ENCODE assay signal across 19 cellular contexts in the genomic region with DNA sequence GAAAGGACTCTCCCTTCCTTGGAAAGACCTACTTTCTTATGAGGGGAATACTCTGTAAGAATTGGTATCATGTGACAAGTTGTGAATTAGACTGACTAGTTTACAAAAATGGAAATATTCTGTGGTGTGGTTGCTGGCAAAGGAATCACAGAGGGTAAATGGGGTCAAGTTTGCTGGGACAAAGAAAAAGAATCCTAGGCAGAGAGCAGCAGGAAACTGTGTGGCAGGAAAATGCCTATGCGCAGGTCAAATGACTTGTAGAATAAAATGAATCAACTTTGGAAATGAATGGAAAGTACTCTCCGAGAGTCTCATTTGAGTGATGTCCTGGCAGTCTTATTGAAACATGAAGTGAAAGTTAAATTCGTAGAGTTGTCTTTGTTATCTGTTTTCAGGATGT.
"Had no signal": no experiment of that assay in that cellular context is flagged by ENCODE, and none has a peak within 500 bp of the region (broad histone marks: within the 10 kb centered on the region; RNA-seq: fewer than 3 reads in every experiment).

No MANE protein-coding gene starts in this region.

- H3K4me1 ChIP-seq: psoas muscle, uterus had no signal

- H3K4me3 Mint-ChIP-seq: activated CD4-positive, alpha-beta memory T cell treated with anti-CD3 and anti-CD28 coated beads, Interleukin-2, amount 10 ng/mL, durations not matched to agents 7 days and 5 days; activated CD4-positive, alpha-beta T cell treated with anti-CD3 and anti-CD28 coated beads for 36 hours; activated naive CD8-positive, alpha-beta T cell treated with anti-CD3 and anti-CD28 coated beads, Interleukin-2, amount 10 ng/mL, durations not matched to agents 7 days and 5 days; activated T-cell treated with anti-CD3 and anti-CD28 coated beads, Interleukin-2, amount 50 U/mL, for 72 hours; memory B cell; natural killer cell treated with Interleukin-12 subunit alpha and Interleukin-12 subunit beta and Interleukin-15 and Interleukin-18, amount 100 ng/mL, for 72 hours; stimulated activated naive CD8-positive, alpha-beta T cell treated with anti-CD3 and anti-CD28 coated beads, Interleukin-15, Interleukin-2, amounts not matched to agents 100 ng/mL and 50 ng/mL, for 24 hours had no signal

- H3K27ac Mint-ChIP-seq: activated CD4-positive, alpha-beta memory T cell treated with anti-CD3 and anti-CD28 coated beads, Interleukin-2, amount 10 ng/mL, durations not matched to agents 7 days and 5 days; activated CD4-positive, alpha-beta T cell treated with anti-CD3 and anti-CD28 coated beads for 36 hours; activated naive CD8-positive, alpha-beta T cell treated with anti-CD3 and anti-CD28 coated beads, Interleukin-2, amount 10 ng/mL, durations not matched to agents 7 days and 5 days; activated T-cell treated with anti-CD3 and anti-CD28 coated beads, Interleukin-2, amount 50 U/mL, for 72 hours; memory B cell; natural killer cell treated with Interleukin-12 subunit alpha and Interleukin-12 subunit beta and Interleukin-15 and Interleukin-18, amount 100 ng/mL, for 72 hours; stimulated activated naive CD8-positive, alpha-beta T cell treated with anti-CD3 and anti-CD28 coated beads, Interleukin-15, Interleukin-2, amounts not matched to agents 100 ng/mL and 50 ng/mL, for 24 hours had no signal

- H3K36me3 Mint-ChIP-seq: activated naive CD8-positive, alpha-beta T cell treated with anti-CD3 and anti-CD28 coated beads, Interleukin-2, amount 10 ng/mL, durations not matched to agents 7 days and 5 days; memory B cell; natural killer cell treated with Interleukin-12 subunit alpha and Interleukin-12 subunit beta and Interleukin-15 and Interleukin-18, amount 100 ng/mL, for 72 hours had no signal

- DNase-seq: activated CD4-positive, alpha-beta memory T cell treated with anti-CD3 and anti-CD28 coated beads, Interleukin-2, amount 10 ng/mL, durations not matched to agents 7 days and 5 days; activated CD4-positive, alpha-beta T cell treated with anti-CD3 and anti-CD28 coated beads for 36 hours; activated CD8-positive, alpha-beta memory T cell treated with anti-CD3 and anti-CD28 coated beads, Interleukin-2, amount 50 U/mL, for 4 hours; activated naive CD8-positive, alpha-beta T cell treated with anti-CD3 and anti-CD28 coated beads, Interleukin-2, amount 10 ng/mL, durations not matched to agents 7 days and 5 days; activated T-cell treated with anti-CD3 and anti-CD28 coated beads, Interleukin-2, amount 50 U/mL, for 72 hours; anterior cingulate cortex; caudate nucleus; cortex of kidney; effector memory CD4-positive, alpha-beta T cell; hippocampal formation; psoas muscle; stimulated activated CD4-positive, alpha-beta T cell treated with anti-CD3 and anti-CD28 coated beads, Interleukin-4, amount 100 ng/mL, for 1 hour; stimulated activated CD8-positive, alpha-beta memory T cell treated with anti-CD3 and anti-CD28 coated beads, Interleukin-4, amount 100 ng/mL, for 48 hours; T1000; uterus had no signal

- H3K4me1 Mint-ChIP-seq: activated CD4-positive, alpha-beta memory T cell treated with anti-CD3 and anti-CD28 coated beads, Interleukin-2, amount 10 ng/mL, durations not matched to agents 7 days and 5 days; activated CD4-positive, alpha-beta T cell treated with anti-CD3 and anti-CD28 coated beads for 36 hours; activated naive CD8-positive, alpha-beta T cell treated with anti-CD3 and anti-CD28 coated beads, Interleukin-2, amount 10 ng/mL, durations not matched to agents 7 days and 5 days; memory B cell had no signal

- H3K9me3 Mint-ChIP-seq: activated CD4-positive, alpha-beta memory T cell treated with anti-CD3 and anti-CD28 coated beads, Interleukin-2, amount 10 ng/mL, durations not matched to agents 7 days and 5 days; activated naive CD8-positive, alpha-beta T cell treated with anti-CD3 and anti-CD28 coated beads, Interleukin-2, amount 10 ng/mL, durations not matched to agents 7 days and 5 days; activated T-cell treated with anti-CD3 and anti-CD28 coated beads, Interleukin-2, amount 50 U/mL, for 72 hours; natural killer cell treated with Interleukin-12 subunit alpha and Interleukin-12 subunit beta and Interleukin-15 and Interleukin-18, amount 100 ng/mL, for 72 hours; stimulated activated naive CD8-positive, alpha-beta T cell treated with anti-CD3 and anti-CD28 coated beads, Interleukin-15, Interleukin-2, amounts not matched to agents 100 ng/mL and 50 ng/mL, for 24 hours had no signal

- ATAC-seq: activated CD4-positive, alpha-beta T cell treated with anti-CD3 and anti-CD28 coated beads for 36 hours; activated T-cell treated with anti-CD3 and anti-CD28 coated beads, Interleukin-2, amount 50 U/mL, for 72 hours; left lobe of liver; natural killer cell treated with Interleukin-12 subunit alpha and Interleukin-12 subunit beta and Interleukin-15 and Interleukin-18, amount 100 ng/mL, for 72 hours; psoas muscle had no signal

- H3K27me3 Mint-ChIP-seq: activated CD4-positive, alpha-beta memory T cell treated with anti-CD3 and anti-CD28 coated beads, Interleukin-2, amount 10 ng/mL, durations not matched to agents 7 days and 5 days; activated CD4-positive, alpha-beta T cell treated with anti-CD3 and anti-CD28 coated beads for 36 hours; activated naive CD8-positive, alpha-beta T cell treated with anti-CD3 and anti-CD28 coated beads, Interleukin-2, amount 10 ng/mL, durations not matched to agents 7 days and 5 days had no signal

- H3K4me3 ChIP-seq: psoas muscle, uterus had no signal

- H3K36me3 ChIP-seq: uterus had no signal

- H3K9me3 ChIP-seq: psoas muscle, uterus had no signal

- H3K27me3 ChIP-seq: uterus had no signal
